In genomic region chr1:160375788-160376524, GRCh38 we compare ENCODE assay signal across 8 cellular contexts. TPM values are rescaled to one million over a fixed set of nuclear protein-coding genes. Genes with fewer than 3 reads are reported as not detected.
DNase-seq lines count a peak whose midpoint lies in the region; ATAC-seq, FAIRE-seq and TF ChIP-seq lines count a peak whose summit lies in the region.

No MANE protein-coding gene starts in this region.

- H3K36me3 Mint-ChIP-seq in activated CD8-positive, alpha-beta T cell treated with anti-CD3 and anti-CD28 coated beads for 36 hours (ENCODE audit: low read depth), result no peaks in the 10 kb centered on the region

- H3K4me2 ChIP-seq in keratinocyte (ENCODE audit: control insufficient read depth, extremely low read depth, insufficient read depth, low read depth, low read length), result no peak overlapping the region

- H3K4me3 ChIP-seq in keratinocyte (ENCODE audit: control insufficient read depth in 2 of 3, extremely low read depth in 1 of 3, insufficient read depth in 2 of 3, low read depth in 1 of 3, low read length in 3 of 3) (no peak overlapping the region), upper lobe of right lung (no peak overlapping the region)

- no peak overlapping the region for H3K4me3 Mint-ChIP-seq in activated CD8-positive, alpha-beta T cell treated with anti-CD3 and anti-CD28 coated beads for 36 hours

- no peaks in the 10 kb centered on the region for H4K20me1 ChIP-seq in keratinocyte (ENCODE audit: control insufficient read depth, extremely low read depth, insufficient read depth, low read length)

- H3K27me3 ChIP-seq in keratinocyte (ENCODE audit: control insufficient read depth, extremely low read depth, insufficient read depth, low read length) (no peaks in the 10 kb centered on the region), upper lobe of right lung (no peaks in the 10 kb centered on the region)

- DNase-seq in COLO668 (lab: John Stamatoyannopoulos, UW; ENCODE audit: unreplicated experiment) (peak; percentile 12), keratinocyte (ENCODE audit: low read depth, low spot score) (no peak), upper lobe of right lung (no peak), DMS79 (lab: John Stamatoyannopoulos, UW) (no peak)
- peak; percentile 13 for DNase-seq in activated CD8-positive, alpha-beta T cell treated with anti-CD3 and anti-CD28 coated beads for 36 hours

- H3K27ac Mint-ChIP-seq in activated CD8-positive, alpha-beta T cell treated with anti-CD3 and anti-CD28 coated beads for 36 hours, result no peak overlapping the region

- peak; percentile 23 for FAIRE-seq in keratinocyte (lab: Jason Lieb, UNC)

- CTCF ChIA-PET in activated CD8-positive, alpha-beta T cell treated with anti-CD3 and anti-CD28 coated beads for 36 hours (lab: Charles Lee), result interaction anchor here (0.6 to 8.5 kb wide), 39 partner anchors 11 to 305 kb away, joined by 3 to 87 read pairs (median 4); partner anchors contain the start of genes CASQ1, CD84 and NHLH1

- POLR2A ChIA-PET in activated CD8-positive, alpha-beta T cell treated with anti-CD3 and anti-CD28 coated beads for 36 hours (lab: Charles Lee), result interaction anchor here (0.6 to 1.5 kb wide), 7 partner anchors 9 to 297 kb away, joined by 3 to 4 read pairs (median 3); partner anchors contain the start of gene NHLH1

- H3K9me3 ChIP-seq in keratinocyte (ENCODE audit: control insufficient read depth, low read depth, low read length), result no peaks in the 10 kb centered on the region
- no peaks in the 10 kb centered on the region for H3K9me3 ChIP-seq in upper lobe of right lung

- no peaks in the 10 kb centered on the region for H3K27me3 Mint-ChIP-seq in activated CD8-positive, alpha-beta T cell treated with anti-CD3 and anti-CD28 coated beads for 36 hours

- no peak for TF ChIP-seq CTCF in activated CD8-positive, alpha-beta T cell treated with anti-CD3 and anti-CD28 coated beads for 36 hours (IDR thresholded peaks at IDR 0.05)
- no peak for TF ChIP-seq CTCF in keratinocyte (optimal IDR thresholded peaks at IDR 0.05 in 1 of 3, IDR thresholded peaks at IDR 0.05 in 1 of 3, conservative IDR thresholded peaks at IDR 0.05 in 1 of 3; ENCODE audit: extremely low read depth in 1 of 3, insufficient read depth in 2 of 3, low read length in 3 of 3)
- TF ChIP-seq CTCF in upper lobe of right lung (IDR thresholded peaks at IDR 0.05), result no peak

- dilution Hi-C loops in keratinocyte (cut with MboI; ENCODE audit: extremely low pct_ligation_motif_present, low sequenced_read_pairs), result no loop called here

- no peak overlapping the region for H2AFZ ChIP-seq in keratinocyte (ENCODE audit: control insufficient read depth, low read length)

- H3K27ac ChIP-seq in keratinocyte (ENCODE audit: control insufficient read depth, insufficient read depth, low read length), result no peak overlapping the region
- no peak overlapping the region for H3K27ac ChIP-seq in upper lobe of right lung

- peaks cover 11% of the 10 kb centered on the region for H3K4me1 Mint-ChIP-seq in activated CD8-positive, alpha-beta T cell treated with anti-CD3 and anti-CD28 coated beads for 36 hours (ENCODE audit: low read depth)

- H3K36me3 ChIP-seq in keratinocyte (ENCODE audit: control insufficient read depth in 2 of 2, extremely low read depth in 1 of 2, insufficient read depth in 2 of 2, low read length in 2 of 2) (no peaks in the 10 kb centered on the region), upper lobe of right lung (no peaks in the 10 kb centered on the region)

- H3K9me1 ChIP-seq in keratinocyte (ENCODE audit: control insufficient read depth, extremely low read depth, insufficient read depth, low read length), result no peaks in the 10 kb centered on the region

- ATAC-seq in HG02610 (IDR thresholded peaks at IDR 0.05; ENCODE audit: unreplicated experiment), result peak; percentile 70
- ATAC-seq in activated CD8-positive, alpha-beta T cell treated with anti-CD3 and anti-CD28 coated beads for 36 hours, result peak; percentile 67
- peak; percentile 51 for ATAC-seq in upper lobe of right lung
- ATAC-seq in GM21367 (IDR thresholded peaks at IDR 0.05; ENCODE audit: unreplicated experiment), result no peak
- no peak for ATAC-seq in HG03159 (IDR thresholded peaks at IDR 0.05; ENCODE audit: unreplicated experiment)

- intact Hi-C loops in activated CD8-positive, alpha-beta T cell treated with anti-CD3 and anti-CD28 coated beads for 36 hours (cut with micrococcal nuclease), result loop anchor here (10.0 kb wide), 1 partner anchor 181 kb away; the partner anchor contains the start of gene CASQ1
- intact Hi-C loops in upper lobe of right lung (cut with DNase I), result no loop called here

- no peaks in the 10 kb centered on the region for H3K79me2 ChIP-seq in keratinocyte (ENCODE audit: control insufficient read depth, insufficient read depth, low read length)

- H3K4me1 ChIP-seq in keratinocyte (ENCODE audit: control insufficient read depth, extremely low read depth, insufficient read depth, low read length) (peaks cover 20% of the 10 kb centered on the region), upper lobe of right lung (peaks cover 11% of the 10 kb centered on the region)

- H3K9me3 Mint-ChIP-seq in activated CD8-positive, alpha-beta T cell treated with anti-CD3 and anti-CD28 coated beads for 36 hours, result no peaks in the 10 kb centered on the region

- no peak overlapping the region for H3K9ac ChIP-seq in keratinocyte (ENCODE audit: control insufficient read depth, extremely low read depth, insufficient read depth, low read length)

RNA-seq across cellular contexts. Expression of gene NHLH1, which starts 9.1 kb away (rescaled TPM):
- under 1 TPM; 0.22 to 0.45 TPM for total RNA-seq in activated CD8-positive, alpha-beta T cell treated with anti-CD3 and anti-CD28 coated beads for 36 hours
- polyA plus RNA-seq in keratinocyte, result 0.10 to 0.17 TPM (median 0.13 TPM) in 3 replicates
- not detected for polyA plus RNA-seq in keratinocyte (2011; ENCODE audit: low read depth)
- polyA plus RNA-seq in keratinocyte (2011; cell fraction: cytosol; rRNA removed), result 0.03 and 0.11 TPM in 2 replicates
- polyA plus RNA-seq in keratinocyte (2011; cell fraction: nucleus; rRNA removed), result 0.53 and 0.62 TPM in 2 replicates
- polyA plus RNA-seq in keratinocyte (2012; ENCODE audit: low replicate concordance), result 0.03 and 0.27 TPM in 2 replicates
- polyA minus RNA-seq in keratinocyte, result 0.07 to 0.22 TPM (median 0.16 TPM) in 3 replicates
- not detected for polyA minus RNA-seq in keratinocyte (2011; cell fraction: cytosol; rRNA and poly(A)+ RNA removed)
- 0.23 TPM in 1 of 2 replicates, not detected in the other for polyA minus RNA-seq in keratinocyte (2011; cell fraction: nucleus; rRNA and poly(A)+ RNA removed)
- total RNA-seq in upper lobe of right lung, result not detected

RNA-seq across cellular contexts. Expression of gene VANGL2, which starts 24.4 kb away (rescaled TPM):
- total RNA-seq in activated CD8-positive, alpha-beta T cell treated with anti-CD3 and anti-CD28 coated beads for 36 hours, result under 1 TPM; 0.16 to 0.40 TPM
- polyA plus RNA-seq in keratinocyte, result 10.9 to 17.6 TPM (median 11.4 TPM) in 3 replicates
- 2.7 TPM for polyA plus RNA-seq in keratinocyte (2011; ENCODE audit: low read depth)
- polyA plus RNA-seq in keratinocyte (2011; cell fraction: cytosol; rRNA removed), result 8.4 and 8.7 TPM in 2 replicates
- 32.2 and 38.0 TPM in 2 replicates for polyA plus RNA-seq in keratinocyte (2011; cell fraction: nucleus; rRNA removed)
- polyA plus RNA-seq in keratinocyte (2012; ENCODE audit: low replicate concordance), result 6.7 and 11.3 TPM in 2 replicates
- polyA minus RNA-seq in keratinocyte, result 11.8 to 19.0 TPM (median 16.6 TPM) in 3 replicates
- 7.1 TPM for polyA minus RNA-seq in keratinocyte (2011; cell fraction: cytosol; rRNA and poly(A)+ RNA removed)
- polyA minus RNA-seq in keratinocyte (2011; cell fraction: nucleus; rRNA and poly(A)+ RNA removed), result 9.5 and 14.1 TPM in 2 replicates
- 6.3 TPM for total RNA-seq in upper lobe of right lung

RNA-seq across cellular contexts. Expression of gene NCSTN, which starts 32.8 kb away (rescaled TPM):
- total RNA-seq in activated CD8-positive, alpha-beta T cell treated with anti-CD3 and anti-CD28 coated beads for 36 hours, result 10 to 100 TPM; 36.6 to 38.0 TPM
- polyA plus RNA-seq in keratinocyte, result 111 to 150 TPM (median 112 TPM) in 3 replicates
- 30.8 TPM for polyA plus RNA-seq in keratinocyte (2011; ENCODE audit: low read depth)
- 51.6 and 73.4 TPM in 2 replicates for polyA plus RNA-seq in keratinocyte (2011; cell fraction: cytosol; rRNA removed)
- polyA plus RNA-seq in keratinocyte (2011; cell fraction: nucleus; rRNA removed), result 328 and 342 TPM in 2 replicates
- polyA plus RNA-seq in keratinocyte (2012; ENCODE audit: low replicate concordance), result 60.6 and 67.8 TPM in 2 replicates
- 96.7 to 178 TPM (median 112 TPM) in 3 replicates for polyA minus RNA-seq in keratinocyte
- polyA minus RNA-seq in keratinocyte (2011; cell fraction: cytosol; rRNA and poly(A)+ RNA removed), result 75.2 TPM
- polyA minus RNA-seq in keratinocyte (2011; cell fraction: nucleus; rRNA and poly(A)+ RNA removed), result 197 and 243 TPM in 2 replicates
- total RNA-seq in upper lobe of right lung, result 91.9 TPM

RNA-seq across cellular contexts. Expression of gene COPA, which starts 32.9 kb away (rescaled TPM):
- 100 to 1,000 TPM; 117 to 118 TPM for total RNA-seq in activated CD8-positive, alpha-beta T cell treated with anti-CD3 and anti-CD28 coated beads for 36 hours
- polyA plus RNA-seq in keratinocyte, result 157 to 169 TPM (median 164 TPM) in 3 replicates
- polyA plus RNA-seq in keratinocyte (2011; ENCODE audit: low read depth), result 55.1 TPM
- polyA plus RNA-seq in keratinocyte (2011; cell fraction: cytosol; rRNA removed), result 100 and 148 TPM in 2 replicates
- polyA plus RNA-seq in keratinocyte (2011; cell fraction: nucleus; rRNA removed), result 181 and 183 TPM in 2 replicates
- polyA plus RNA-seq in keratinocyte (2012; ENCODE audit: low replicate concordance), result 42.3 and 104 TPM in 2 replicates
- polyA minus RNA-seq in keratinocyte, result 247 to 324 TPM (median 257 TPM) in 3 replicates
- 184 TPM for polyA minus RNA-seq in keratinocyte (2011; cell fraction: cytosol; rRNA and poly(A)+ RNA removed)
- polyA minus RNA-seq in keratinocyte (2011; cell fraction: nucleus; rRNA and poly(A)+ RNA removed), result 159 and 293 TPM in 2 replicates
- 142 TPM for total RNA-seq in upper lobe of right lung

Comparison
In these comparisons a context has a peak if more than half of its experiments do, and no peak if none do; other contexts are left out.
1. DNase-seq: peak in COLO668 (single experiment) and activated CD8-positive, alpha-beta T cell treated with anti-CD3 and anti-CD28 coated beads for 36 hours (single experiment); none in keratinocyte (single experiment), upper lobe of right lung (single experiment) and DMS79 (single experiment).
2. ATAC-seq: peak in HG02610 (single experiment), activated CD8-positive, alpha-beta T cell treated with anti-CD3 and anti-CD28 coated beads for 36 hours (single experiment) and upper lobe of right lung (single experiment); none in GM21367 (single experiment) and HG03159 (single experiment).